ENCODE assay signal across 37 cellular contexts in genomic region chr11:5125221-5125620, GRCh38. TPM values are rescaled to one million over a fixed set of nuclear protein-coding genes. Genes with fewer than 3 reads are reported as not detected.
"Had no signal": no experiment of that assay in that cellular context is flagged by ENCODE, and none has a peak within 500 bp of the region (broad histone marks: within the 10 kb centered on the region; RNA-seq: fewer than 3 reads in every experiment).

No MANE protein-coding gene starts in this region.

- H3K27me3 ChIP-seq: adrenal gland, body of pancreas, brain microvascular endothelial cell, breast epithelium had no signal

- H3K27ac ChIP-seq: adrenal gland, body of pancreas, brain microvascular endothelial cell, breast epithelium, VCaP had no signal

- H3K4me1 ChIP-seq: adrenal gland, body of pancreas, breast epithelium had no signal

- H3K4me3 ChIP-seq: adrenal gland, body of pancreas, breast epithelium had no signal

- H3K9me3 ChIP-seq: adrenal gland, body of pancreas, breast epithelium had no signal

- DNase-seq: activated B cell treated with CpG ODN at 0.5 μM for 24 hours; activated CD4-positive, alpha-beta memory T cell treated with anti-CD3 and anti-CD28 coated beads for 36 hours; activated CD4-positive, alpha-beta T cell treated with anti-CD3 and anti-CD28 coated beads for 4 hours; activated CD4-positive, alpha-beta T cell treated with anti-CD3 and anti-CD28 coated beads, Interleukin-2, amount 10 ng/mL, durations not matched to agents 24 days and 14 days; activated CD4-positive, alpha-beta T cell treated with anti-CD3 and anti-CD28 coated beads, Interleukin-2, amount 50 U/mL, for 1 hour; activated CD4-positive, alpha-beta T cell treated with anti-CD3 and anti-CD28 coated beads, Interleukin-2, amount 50 U/mL, for 4 hours; activated CD4-positive, CD25-positive, alpha-beta regulatory T cell treated with anti-CD3 and anti-CD28 coated beads, Interleukin-2, amount 50 U/mL, for 72 hours; activated CD8-positive, alpha-beta memory T cell treated with anti-CD3 and anti-CD28 coated beads, Interleukin-2, amount 50 U/mL, for 4 hours; activated CD8-positive, alpha-beta T cell treated with anti-CD3 and anti-CD28 coated beads for 36 hours; activated effector memory CD4-positive, alpha-beta T cell treated with anti-CD3 and anti-CD28 coated beads, Interleukin-2, amount 50 U/mL, for 16 hours; activated gamma-delta T cell treated with Interleukin-2 at 50 U/mL for 16 hours; activated naive CD4-positive, alpha-beta T cell; activated naive CD4-positive, alpha-beta T cell treated with anti-CD3 and anti-CD28 coated beads for 36 hours; activated naive CD4-positive, alpha-beta T cell treated with anti-CD3 and anti-CD28 coated beads, Interleukin-2, amount 50 U/mL, for 16 hours; activated naive CD8-positive, alpha-beta T cell treated with anti-CD3 and anti-CD28 coated beads for 36 hours; activated T-cell treated with anti-CD3 and anti-CD28 coated beads for 4 hours; activated T-cell treated with anti-CD3 and anti-CD28 coated beads, Interleukin-2, amount 50 U/mL, for 1 hour; activated T-cell treated with anti-CD3 and anti-CD28 coated beads, Interleukin-2, amount 50 U/mL, for 4 hours; activated T-cell treated with anti-CD3 and anti-CD28 coated beads, Interleukin-2, amount 50 U/mL, for 72 hours; adrenal gland; amniotic stem cell; aorta; body of pancreas; brain microvascular endothelial cell; central memory CD4-positive, alpha-beta T cell; T-helper 2 cell; T-helper 9 cell had no signal

- H3K36me3 ChIP-seq: adrenal gland, brain microvascular endothelial cell, breast epithelium had no signal

- FAIRE-seq: TTC549 had no signal

RNA-seq across cellular contexts. Expression of gene OR52A5, which starts 12.9 kb away (rescaled TPM):
- total RNA-seq: activated B cell treated with CpG ODN at 0.5 μM for 24 hours; activated CD4-positive, alpha-beta memory T cell treated with anti-CD3 and anti-CD28 coated beads for 36 hours; activated CD4-positive, alpha-beta T cell treated with anti-CD3 and anti-CD28 coated beads, Interleukin-2, amount 10 ng/mL, durations not matched to agents 24 days and 14 days; activated CD8-positive, alpha-beta memory T cell treated with anti-CD3 and anti-CD28 coated beads for 36 hours; activated CD8-positive, alpha-beta T cell treated with anti-CD3 and anti-CD28 coated beads for 36 hours; activated naive CD4-positive, alpha-beta T cell treated with anti-CD3 and anti-CD28 coated beads for 36 hours; activated naive CD4-positive, alpha-beta T cell treated with anti-CD3 and anti-CD28 coated beads, Interleukin-2, amount 50 U/mL, for 72 hours; activated naive CD8-positive, alpha-beta T cell treated with anti-CD3 and anti-CD28 coated beads for 36 hours; activated T-cell treated with anti-CD3 and anti-CD28 coated beads, Interleukin-2, amount 50 U/mL, for 4 hours; activated T-cell treated with anti-CD3 and anti-CD28 coated beads, Interleukin-2, amount 50 U/mL, for 72 hours; activated T-helper 1 cell treated with anti-CD3 and anti-CD28 coated beads, Interleukin-12 subunit alpha, Interleukin-12 subunit beta, Interleukin-2, Interleukin-4 antibody, amounts not matched to agents 30 ng/mL and 10 ng/mL and 1 ng/mL, durations not matched to agents 14 hours and 24 hours and 36 hours; activated T-helper 17 cell treated with anti-CD3 and anti-CD28 coated beads, Interleukin-2, amount 50 U/mL, for 72 hours; adrenal gland; aorta; astrocyte; body of pancreas; breast epithelium; cardiac septum; cerebellum had no signal
- polyA plus RNA-seq: adrenal gland, aorta had no signal

RNA-seq across cellular contexts. Expression of gene OR52A1, which starts 29.3 kb away (rescaled TPM):
- total RNA-seq: activated B cell treated with CpG ODN at 0.5 μM for 24 hours; activated CD4-positive, alpha-beta memory T cell treated with anti-CD3 and anti-CD28 coated beads for 36 hours; activated CD4-positive, alpha-beta T cell treated with anti-CD3 and anti-CD28 coated beads, Interleukin-2, amount 10 ng/mL, durations not matched to agents 24 days and 14 days; activated CD8-positive, alpha-beta memory T cell treated with anti-CD3 and anti-CD28 coated beads for 36 hours; activated CD8-positive, alpha-beta T cell treated with anti-CD3 and anti-CD28 coated beads for 36 hours; activated naive CD4-positive, alpha-beta T cell treated with anti-CD3 and anti-CD28 coated beads for 36 hours; activated naive CD4-positive, alpha-beta T cell treated with anti-CD3 and anti-CD28 coated beads, Interleukin-2, amount 50 U/mL, for 72 hours; activated naive CD8-positive, alpha-beta T cell treated with anti-CD3 and anti-CD28 coated beads for 36 hours; activated T-cell treated with anti-CD3 and anti-CD28 coated beads, Interleukin-2, amount 50 U/mL, for 4 hours; activated T-cell treated with anti-CD3 and anti-CD28 coated beads, Interleukin-2, amount 50 U/mL, for 72 hours; activated T-helper 1 cell treated with anti-CD3 and anti-CD28 coated beads, Interleukin-12 subunit alpha, Interleukin-12 subunit beta, Interleukin-2, Interleukin-4 antibody, amounts not matched to agents 30 ng/mL and 10 ng/mL and 1 ng/mL, durations not matched to agents 14 hours and 24 hours and 36 hours; adrenal gland; aorta; astrocyte; body of pancreas; breast epithelium; cardiac septum; cerebellum had no signal
- polyA plus RNA-seq: adrenal gland, aorta had no signal

RNA-seq across cellular contexts. Expression of gene OR52E1, which starts 55.8 kb away (rescaled TPM):
- total RNA-seq: activated B cell treated with CpG ODN at 0.5 μM for 24 hours; activated CD4-positive, alpha-beta memory T cell treated with anti-CD3 and anti-CD28 coated beads for 36 hours; activated CD4-positive, alpha-beta T cell treated with anti-CD3 and anti-CD28 coated beads, Interleukin-2, amount 10 ng/mL, durations not matched to agents 24 days and 14 days; activated CD8-positive, alpha-beta memory T cell treated with anti-CD3 and anti-CD28 coated beads for 36 hours; activated CD8-positive, alpha-beta T cell treated with anti-CD3 and anti-CD28 coated beads for 36 hours; activated naive CD4-positive, alpha-beta T cell treated with anti-CD3 and anti-CD28 coated beads for 36 hours; activated naive CD4-positive, alpha-beta T cell treated with anti-CD3 and anti-CD28 coated beads, Interleukin-2, amount 50 U/mL, for 72 hours; activated naive CD8-positive, alpha-beta T cell treated with anti-CD3 and anti-CD28 coated beads for 36 hours; activated T-cell treated with anti-CD3 and anti-CD28 coated beads, Interleukin-2, amount 50 U/mL, for 4 hours; activated T-cell treated with anti-CD3 and anti-CD28 coated beads, Interleukin-2, amount 50 U/mL, for 72 hours; activated T-helper 1 cell treated with anti-CD3 and anti-CD28 coated beads, Interleukin-12 subunit alpha, Interleukin-12 subunit beta, Interleukin-2, Interleukin-4 antibody, amounts not matched to agents 30 ng/mL and 10 ng/mL and 1 ng/mL, durations not matched to agents 14 hours and 24 hours and 36 hours; activated T-helper 17 cell treated with anti-CD3 and anti-CD28 coated beads, Interleukin-2, amount 50 U/mL, for 72 hours; adrenal gland; aorta; astrocyte; body of pancreas; breast epithelium; cardiac septum had no signal
- polyA plus RNA-seq: adrenal gland, aorta had no signal
